ENCODE assay signal across 9 cellular contexts in genomic region chr7:94843553-94843952, GRCh38.
"Had no signal": no experiment of that assay in that cellular context is flagged by ENCODE, and none has a peak within 500 bp of the region (broad histone marks: within the 10 kb centered on the region; RNA-seq: fewer than 3 reads in every experiment).

No MANE protein-coding gene starts in this region.

- FAIRE-seq: HepG2 had no signal

- DNase-seq: GM23248, GOT3, H7, KG1 had no signal

- H3K27ac ChIP-seq: GM23248, HL-60 had no signal

- H3K27ac Mint-ChIP-seq: IgD-negative memory B cell had no signal

- H3K27me3 Mint-ChIP-seq: IgD-negative memory B cell had no signal

- H3K9ac ChIP-seq: GM23248 had no signal

- H3K4me1 ChIP-seq: HAP-1 had no signal

- ATAC-seq: HCT116, HepG2 had no signal

- H3K4me1 Mint-ChIP-seq: IgD-negative memory B cell had no signal

- H3K4me3 ChIP-seq: GM23248, HAP-1 had no signal

- H3K36me3 ChIP-seq: HAP-1 had no signal
